Comparison of ENCODE assay signal across 10 cellular contexts in genomic region chr7:35716038-35716803, GRCh38. TPM values are rescaled to one million over a fixed set of nuclear protein-coding genes. Genes with fewer than 3 reads are reported as not detected.
DNase-seq lines count a peak whose midpoint lies in the region; ATAC-seq, FAIRE-seq and TF ChIP-seq lines count a peak whose summit lies in the region.
"Had no signal": no experiment of that assay in that cellular context is flagged by ENCODE, and none has a peak within 500 bp of the region (broad histone marks: within the 10 kb centered on the region; RNA-seq: fewer than 3 reads in every experiment).

No MANE protein-coding gene starts in this region.

- CTCF ChIA-PET in endothelial cell of umbilical vein (lab: Charles Lee): interaction anchor here (1.2 kb wide), 1 partner anchor 191 kb away, joined by 4 read pairs; no protein-coding TSS in a partner anchor

- H3K9me1 ChIP-seq in endothelial cell of umbilical vein (replicated peaks; ENCODE audit: control insufficient read depth, extremely low read depth, insufficient read depth, low read length): no peaks in the 10 kb centered on the region

- H3K4me3 Mint-ChIP-seq in mesothelial cell of epicardium: no peak overlapping the region
- H3K4me3 Mint-ChIP-seq: activated CD8-positive, alpha-beta T cell treated with anti-CD3 and anti-CD28 coated beads, Interleukin-2, amount 10 ng/mL, durations not matched to agents 7 days and 5 days; effector memory CD8-positive, alpha-beta T cell had no signal

- peaks cover 14 to 21% of the 10 kb centered on the region in 2 experiments for H3K27me3 ChIP-seq in endothelial cell of umbilical vein (ENCODE audit: control insufficient read depth in 2 of 2, insufficient read depth in 2 of 2, low read length in 2 of 2)
- H3K27me3 ChIP-seq in tibial artery: no peaks in the 10 kb centered on the region
- H3K27me3 ChIP-seq in HAP-1 (ENCODE audit: low read depth): no peaks in the 10 kb centered on the region; the same call in 1 of the 2 replicates
- no peaks in the 10 kb centered on the region for H3K27me3 ChIP-seq in WERI-Rb-1 (ENCODE audit: insufficient read depth, low read depth, severe bottlenecking)

- in situ Hi-C loops in HAP-1 (cut with MboI; ENCODE audit: low sequenced_read_pairs): loop anchor here (10.0 kb wide), 1 partner anchor 189 kb away; no protein-coding TSS in a partner anchor

- H3K27ac Mint-ChIP-seq in mesothelial cell of epicardium: peak overlapping the region; percentile 41
- H3K27ac Mint-ChIP-seq: activated CD8-positive, alpha-beta T cell treated with anti-CD3 and anti-CD28 coated beads, Interleukin-2, amount 10 ng/mL, durations not matched to agents 7 days and 5 days; effector memory CD8-positive, alpha-beta T cell had no signal

- intact Hi-C loops in endothelial cell of umbilical vein (cut with micrococcal nuclease) (no loop called here), tibial artery (cut with DNase I; ENCODE audit: low total_unique reads) (loop anchor here (5.0 kb wide), 1 partner anchor 86 kb away; the partner anchor contains the start of gene SEPTIN7)

- no peak for FAIRE-seq in endothelial cell of umbilical vein (lab: Jason Lieb, UNC)

- no TSS peak for BruUV-seq in endothelial cell of umbilical vein (replicated peaks; lab: Mats Ljungman, UMichigan)

- no peaks in the 10 kb centered on the region for H3K9me3 Mint-ChIP-seq in mesothelial cell of epicardium
- H3K9me3 Mint-ChIP-seq: effector memory CD8-positive, alpha-beta T cell had no signal

- no peak overlapping the region for H3K4me2 ChIP-seq in endothelial cell of umbilical vein (ENCODE audit: insufficient read depth, low read length)

- dilution Hi-C loops in endothelial cell of umbilical vein (cut with MboI; ENCODE audit: extremely low pct_ligation_motif_present, low sequenced_read_pairs): no loop called here

- POLR2A ChIA-PET in endothelial cell of umbilical vein (lab: Charles Lee): no interaction called here

- H2AFZ ChIP-seq in endothelial cell of umbilical vein (ENCODE audit: low read depth, low read length): no peak overlapping the region

- H3K79me2 ChIP-seq in endothelial cell of umbilical vein (ENCODE audit: control insufficient read depth, insufficient read depth, low read length): no peaks in the 10 kb centered on the region

- DNase-seq in NCI-H446 (lab: John Stamatoyannopoulos, UW) (peak; percentile 44 to 81), endothelial cell of umbilical vein (ENCODE audit: low read depth, low spot score) (peak; percentile 36), mesothelial cell of epicardium (ENCODE audit: low spot score in 2 of 2, unreplicated experiment in 2 of 2) (no peak), tibial artery (peak in 1 of 2 donors; percentile 81), HAP-1 (ENCODE audit: low spot score in 2 of 2) (no peak), WERI-Rb-1 (no peak)
- DNase-seq: activated CD8-positive, alpha-beta T cell treated with anti-CD3 and anti-CD28 coated beads, Interleukin-2, amount 10 ng/mL, durations not matched to agents 7 days and 5 days; effector memory CD8-positive, alpha-beta T cell had no signal

- H3K27ac ChIP-seq in endothelial cell of umbilical vein (ENCODE audit: insufficient read depth, low read depth, low read length) (no peak overlapping the region), tibial artery (peak overlapping the region; percentile 69 to 72), WERI-Rb-1 (no peak overlapping the region)

- H3K9ac ChIP-seq in endothelial cell of umbilical vein (replicated peaks; ENCODE audit: extremely low read depth, insufficient read depth, low read length): no peak overlapping the region

- no peaks in the 10 kb centered on the region for H3K36me3 Mint-ChIP-seq in mesothelial cell of epicardium

- H3K9me3 ChIP-seq in endothelial cell of umbilical vein (replicated peaks; ENCODE audit: control insufficient read depth, insufficient read depth, low read length): no peaks in the 10 kb centered on the region
- no peaks in the 10 kb centered on the region for H3K9me3 ChIP-seq in tibial artery
- no peaks in the 10 kb centered on the region for H3K9me3 ChIP-seq in HAP-1
- no peaks in the 10 kb centered on the region for H3K9me3 ChIP-seq in WERI-Rb-1 (ENCODE audit: severe bottlenecking)

- no peaks in the 10 kb centered on the region for H3K27me3 Mint-ChIP-seq in mesothelial cell of epicardium (ENCODE audit: low read depth)
- H3K27me3 Mint-ChIP-seq: effector memory CD8-positive, alpha-beta T cell had no signal

- ATAC-seq in HG03159 (IDR thresholded peaks at IDR 0.05; ENCODE audit: unreplicated experiment): no peak
- no peak for ATAC-seq in HG02571 (IDR thresholded peaks at IDR 0.05; ENCODE audit: unreplicated experiment)
- ATAC-seq: activated CD8-positive, alpha-beta T cell treated with anti-CD3 and anti-CD28 coated beads, Interleukin-2, amount 10 ng/mL, durations not matched to agents 7 days and 5 days; effector memory CD8-positive, alpha-beta T cell had no signal

- H3K36me3 ChIP-seq in endothelial cell of umbilical vein (ENCODE audit: control insufficient read depth in 2 of 2, extremely low read depth in 1 of 2, insufficient read depth in 2 of 2, low read length in 2 of 2) (no peaks in the 10 kb centered on the region), tibial artery (no peaks in the 10 kb centered on the region), HAP-1 (replicated peaks) (no peaks in the 10 kb centered on the region), WERI-Rb-1 (no peaks in the 10 kb centered on the region)

- H3K4me3 ChIP-seq in endothelial cell of umbilical vein (replicated peaks in 1 of 3; ENCODE audit: insufficient read depth in 1 of 3, low read depth in 1 of 3, low read length in 3 of 3): no peak overlapping the region
- peak overlapping the region; percentile 25 to 33 for H3K4me3 ChIP-seq in tibial artery
- H3K4me3 ChIP-seq in HAP-1: no peak overlapping the region
- H3K4me3 ChIP-seq in WERI-Rb-1 (ENCODE audit: low read depth, low read length): no peak overlapping the region

- H3K4me1 ChIP-seq in endothelial cell of umbilical vein (ENCODE audit: control insufficient read depth, extremely low read depth, insufficient read depth, low read length) (no peaks in the 10 kb centered on the region), tibial artery (peaks cover 0 to 26% (median 15%) of the 10 kb centered on the region in 4 donors), HAP-1 (no peaks in the 10 kb centered on the region)

- no peak for TF ChIP-seq CTCF in endothelial cell of umbilical vein (IDR thresholded peaks at IDR 0.05; ENCODE audit: extremely low read depth in 1 of 2, insufficient read depth in 1 of 2, low read depth in 1 of 2, low read length in 2 of 2)
- no peak for TF ChIP-seq CTCF in mesothelial cell of epicardium (IDR thresholded peaks at IDR 0.05; ENCODE audit: unreplicated experiment)
- no peak for TF ChIP-seq CTCF in tibial artery (IDR thresholded peaks at IDR 0.05)
- TF ChIP-seq CTCF in WERI-Rb-1 (IDR thresholded peaks at IDR 0.05; ENCODE audit: low read depth, low read length): no peak

- H4K20me1 ChIP-seq in endothelial cell of umbilical vein (replicated peaks; ENCODE audit: control insufficient read depth, extremely low read depth, insufficient read depth, low read length): no peaks in the 10 kb centered on the region

- peaks cover 18% of the 10 kb centered on the region for H3K4me1 Mint-ChIP-seq in mesothelial cell of epicardium

- no peak for TF ChIP-seq POLR2A in endothelial cell of umbilical vein (IDR thresholded peaks at IDR 0.05; ENCODE audit: low read depth, low read length)

TF ChIP-seq in endothelial cell of umbilical vein, 7 proteins besides CTCF, POLR2A, EP300 and RAD21:
- TF ChIP-seq JUN (IDR thresholded peaks at IDR 0.05; ENCODE audit: borderline replicate concordance, insufficient read depth, insufficient read length, low read depth) (no peak), POLR2AphosphoS5 (IDR thresholded peaks at IDR 0.05; ENCODE audit: insufficient read depth, low read depth, low read length) (no peak), GATA2 (IDR thresholded peaks at IDR 0.05; ENCODE audit: insufficient read depth, insufficient read length, low read depth, low read length) (no peak), MYC (IDR thresholded peaks at IDR 0.05; ENCODE audit: low read depth, low read length) (no peak), EZH2 (IDR thresholded peaks at IDR 0.05; ENCODE audit: borderline replicate concordance, low read depth, low read length, severe bottlenecking) (no peak), FOS (IDR thresholded peaks at IDR 0.05; ENCODE audit: borderline replicate concordance, insufficient read depth, low read length) (no peak)
- TF ChIP-seq, protein P1, sequence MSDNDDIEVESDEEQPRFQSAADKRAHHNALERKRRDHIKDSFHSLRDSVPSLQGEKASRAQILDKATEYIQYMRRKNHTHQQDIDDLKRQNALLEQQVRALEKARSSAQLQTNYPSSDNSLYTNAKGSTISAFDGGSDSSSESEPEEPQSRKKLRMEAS (IDR thresholded peaks at IDR 0.05; ENCODE audit: insufficient read depth, insufficient read length): no peak

RNA-seq across cellular contexts. Expression of gene HERPUD2, which starts 21.3 kb away (rescaled TPM):
- 27.7 and 33.9 TPM in 2 replicates for total RNA-seq in endothelial cell of umbilical vein
- polyA plus RNA-seq in endothelial cell of umbilical vein: 42.0 and 59.5 TPM in 2 replicates
- 39.2 and 43.4 TPM in 2 replicates for polyA plus RNA-seq in endothelial cell of umbilical vein (2011; cell fraction: cytosol; rRNA removed)
- polyA plus RNA-seq in endothelial cell of umbilical vein (2011; cell fraction: nucleus; rRNA removed): 25.8 and 28.3 TPM in 2 replicates
- 21.5 and 24.4 TPM in 2 replicates for polyA plus RNA-seq in endothelial cell of umbilical vein (2012)
- 90.5 and 109 TPM in 2 replicates for polyA minus RNA-seq in endothelial cell of umbilical vein
- polyA minus RNA-seq in endothelial cell of umbilical vein (2011; cell fraction: cytosol; rRNA and poly(A)+ RNA removed): 20.1 TPM
- polyA minus RNA-seq in endothelial cell of umbilical vein (2011; cell fraction: nucleus; rRNA and poly(A)+ RNA removed): 63.0 and 70.3 TPM in 2 replicates
- 32.4 to 35.0 TPM (median 34.5 TPM) in 3 replicates for total RNA-seq in mesothelial cell of epicardium

Comparison
In these comparisons a context has a peak if more than half of its experiments do, and no peak if none do; other contexts are left out.
1. DNase-seq: peak in NCI-H446 (2 of 2) and endothelial cell of umbilical vein (single experiment); none in mesothelial cell of epicardium (0 of 2), HAP-1 (0 of 2) and WERI-Rb-1 (single experiment).
2. H3K27ac ChIP-seq: peak in tibial artery (2 of 2); none in endothelial cell of umbilical vein (single experiment) and WERI-Rb-1 (single experiment).
3. H3K4me3 ChIP-seq: peak in tibial artery (2 of 2); none in endothelial cell of umbilical vein (0 of 3), HAP-1 (single experiment) and WERI-Rb-1 (single experiment).